In the genomic region with DNA sequence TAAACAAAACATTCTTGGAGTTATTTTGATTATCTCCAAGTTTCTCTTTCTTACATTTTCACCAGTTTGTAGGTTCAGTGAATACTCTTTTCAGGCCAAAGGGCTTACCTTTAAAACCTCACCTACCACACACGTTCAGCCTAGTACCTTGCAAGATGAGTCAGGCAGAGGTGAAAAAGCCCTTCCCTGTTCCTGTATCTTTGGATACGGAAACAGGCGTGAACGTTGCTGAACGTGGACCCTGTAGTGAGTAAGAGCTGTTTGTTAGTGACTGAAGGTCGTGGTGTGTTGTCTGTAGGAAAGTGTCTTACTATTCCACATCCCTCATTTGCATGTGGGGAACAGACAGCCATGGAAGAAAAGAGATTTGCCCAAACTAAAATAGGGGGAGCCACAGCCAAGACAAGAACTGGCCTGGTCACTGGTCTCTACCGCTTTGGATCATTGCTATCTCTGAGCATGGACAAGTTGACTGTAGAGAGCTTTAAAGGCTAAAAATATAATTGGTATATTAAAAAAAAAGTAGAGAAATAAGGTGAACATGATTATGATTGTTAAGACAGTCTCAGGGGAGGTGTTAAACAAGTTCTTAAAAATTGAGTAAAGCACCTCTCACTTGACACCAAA, we compare ENCODE assay signal across 13 cellular contexts. TPM values are rescaled to one million over a fixed set of nuclear protein-coding genes. Genes with fewer than 3 reads are reported as not detected.
DNase-seq lines count a peak whose midpoint lies in the region; ATAC-seq, FAIRE-seq and TF ChIP-seq lines count a peak whose summit lies in the region.
"Had no signal": no experiment of that assay in that cellular context is flagged by ENCODE, and none has a peak within 500 bp of the region (broad histone marks: within the 10 kb centered on the region; RNA-seq: fewer than 3 reads in every experiment).

No MANE protein-coding gene starts in this region.

- H3K36me3 ChIP-seq in BLaER1 (peaks cover 56% of the 10 kb centered on the region), endothelial cell of umbilical vein (ENCODE audit: control insufficient read depth in 2 of 2, extremely low read depth in 1 of 2, insufficient read depth in 2 of 2, low read length in 2 of 2) (peaks cover 5 to 10% of the 10 kb centered on the region in 2 experiments)

- H3K9me3 Mint-ChIP-seq in nephron, result no peaks in the 10 kb centered on the region

- H3K4me2 ChIP-seq in BLaER1, result peak overlapping the region; percentile 94
- H3K4me2 ChIP-seq in endothelial cell of umbilical vein (ENCODE audit: insufficient read depth, low read length), result peak overlapping the region; percentile 80

- intact Hi-C loops in endothelial cell of umbilical vein (cut with micrococcal nuclease), result loop anchor here (2.0 to 10.0 kb wide), 4 partner anchors 18 to 508 kb away; a partner anchor contains a TSS

- no peaks in the 10 kb centered on the region for H3K9me1 ChIP-seq in endothelial cell of umbilical vein (replicated peaks; ENCODE audit: control insufficient read depth, extremely low read depth, insufficient read depth, low read length)

- peaks cover 27% of the 10 kb centered on the region for H3K36me3 Mint-ChIP-seq in nephron (ENCODE audit: low read depth)

- H3K27ac ChIP-seq in BLaER1 (no peak overlapping the region), endothelial cell of umbilical vein (ENCODE audit: insufficient read depth, low read depth, low read length) (peak overlapping the region; percentile 94)

- TF ChIP-seq CTCF in NB4 (IDR thresholded peaks at IDR 0.05; ENCODE audit: low read depth, low read length) (no peak), endothelial cell of umbilical vein (IDR thresholded peaks at IDR 0.05; ENCODE audit: extremely low read depth in 1 of 2, insufficient read depth in 1 of 2, low read depth in 1 of 2, low read length in 2 of 2) (no peak), nephron (IDR thresholded peaks at IDR 0.05; ENCODE audit: unreplicated experiment in 3 of 3) (no peak)

- no peak overlapping the region for H3K9ac ChIP-seq in BLaER1
- H3K9ac ChIP-seq in endothelial cell of umbilical vein (replicated peaks; ENCODE audit: extremely low read depth, insufficient read depth, low read length), result peak overlapping the region; percentile 51

- no TSS peak for BruUV-seq in endothelial cell of umbilical vein (replicated peaks; lab: Mats Ljungman, UMichigan)

- no peak overlapping the region for H2AFZ ChIP-seq in endothelial cell of umbilical vein (ENCODE audit: low read depth, low read length)

- no peak for DNase-seq in NB4 (ENCODE audit: low read depth)
- peak; percentile 42 for DNase-seq in endothelial cell of umbilical vein (ENCODE audit: low read depth, low spot score)
- no peak for DNase-seq in SK-N-DZ (ENCODE audit: low spot score)
- no peak for DNase-seq in AG08396 (ENCODE audit: low spot score)
- DNase-seq: activated CD4-positive, CD25-positive, alpha-beta regulatory T cell; activated gamma-delta T cell treated with Interleukin-2 at 50 U/mL for 16 hours; cortex of kidney; KG1 had no signal

- TF ChIP-seq POLR2A in NB4 (IDR thresholded peaks at IDR 0.05; ENCODE audit: extremely low read depth, insufficient read length), result no peak
- TF ChIP-seq POLR2A in endothelial cell of umbilical vein (IDR thresholded peaks at IDR 0.05; ENCODE audit: low read depth, low read length), result no peak

- H3K27me3 Mint-ChIP-seq in nephron (ENCODE audit: low read depth), result peaks cover 4% of the 10 kb centered on the region

- peak overlapping the region; percentile 7 to 89 (median 12) for H3K4me3 Mint-ChIP-seq in nephron

- H3K9me3 ChIP-seq in BLaER1 (no peaks in the 10 kb centered on the region), endothelial cell of umbilical vein (replicated peaks; ENCODE audit: control insufficient read depth, insufficient read depth, low read length) (no peaks in the 10 kb centered on the region)

- peaks cover 49% of the 10 kb centered on the region for H3K4me1 ChIP-seq in BLaER1
- peaks cover 46% of the 10 kb centered on the region for H3K4me1 ChIP-seq in endothelial cell of umbilical vein (ENCODE audit: control insufficient read depth, extremely low read depth, insufficient read depth, low read length)

- dilution Hi-C loops in endothelial cell of umbilical vein (cut with MboI; ENCODE audit: extremely low pct_ligation_motif_present, low sequenced_read_pairs), result no loop called here

- no peak for ATAC-seq in HG03521 (IDR thresholded peaks at IDR 0.05; ENCODE audit: unreplicated experiment)
- no peak for ATAC-seq in HG03571 (IDR thresholded peaks at IDR 0.05; ENCODE audit: unreplicated experiment)

- H4K20me1 ChIP-seq in BLaER1 (peaks cover 81% of the 10 kb centered on the region), endothelial cell of umbilical vein (replicated peaks; ENCODE audit: control insufficient read depth, extremely low read depth, insufficient read depth, low read length) (peaks cover 9% of the 10 kb centered on the region)

- POLR2A ChIA-PET in endothelial cell of umbilical vein (lab: Charles Lee), result no interaction called here

- no peak for FAIRE-seq in endothelial cell of umbilical vein (lab: Jason Lieb, UNC)
- FAIRE-seq: H1 had no signal

- peaks cover 80% of the 10 kb centered on the region for H3K79me2 ChIP-seq in endothelial cell of umbilical vein (ENCODE audit: control insufficient read depth, insufficient read depth, low read length)

- peaks cover 26% of the 10 kb centered on the region for H3K4me1 Mint-ChIP-seq in nephron

- H3K27me3 ChIP-seq in BLaER1 (no peaks in the 10 kb centered on the region), endothelial cell of umbilical vein (ENCODE audit: control insufficient read depth in 2 of 2, insufficient read depth in 2 of 2, low read length in 2 of 2) (no peaks in the 10 kb centered on the region)

- CTCF ChIA-PET in endothelial cell of umbilical vein (lab: Charles Lee), result interaction anchor here (0.6 to 2.1 kb wide), 13 partner anchors 9 to 391 kb away, joined by 3 to 13 read pairs (median 3); no protein-coding TSS in a partner anchor

- H3K4me3 ChIP-seq in BLaER1 (no peak overlapping the region), NB4 (ENCODE audit: low read depth, low read length) (peak overlapping the region; percentile 17), endothelial cell of umbilical vein (replicated peaks in 1 of 3; ENCODE audit: insufficient read depth in 1 of 3, low read depth in 1 of 3, low read length in 3 of 3) (peak overlapping the region in 1 of 3 experiments; percentile 7)

- H3K27ac Mint-ChIP-seq in nephron, result no peak overlapping the region

TF ChIP-seq in endothelial cell of umbilical vein, 7 proteins besides CTCF, POLR2A, EP300 and RAD21:
- TF ChIP-seq, protein P1, sequence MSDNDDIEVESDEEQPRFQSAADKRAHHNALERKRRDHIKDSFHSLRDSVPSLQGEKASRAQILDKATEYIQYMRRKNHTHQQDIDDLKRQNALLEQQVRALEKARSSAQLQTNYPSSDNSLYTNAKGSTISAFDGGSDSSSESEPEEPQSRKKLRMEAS (IDR thresholded peaks at IDR 0.05; ENCODE audit: insufficient read depth, insufficient read length), result no peak
- TF ChIP-seq FOS (IDR thresholded peaks at IDR 0.05; ENCODE audit: borderline replicate concordance, insufficient read depth, low read length), result no peak
- no peak for TF ChIP-seq EZH2 (IDR thresholded peaks at IDR 0.05; ENCODE audit: borderline replicate concordance, low read depth, low read length, severe bottlenecking)
- no peak for TF ChIP-seq POLR2AphosphoS5 (IDR thresholded peaks at IDR 0.05; ENCODE audit: insufficient read depth, low read depth, low read length)
- TF ChIP-seq JUN (IDR thresholded peaks at IDR 0.05; ENCODE audit: borderline replicate concordance, insufficient read depth, insufficient read length, low read depth), result no peak
- no peak for TF ChIP-seq MYC (IDR thresholded peaks at IDR 0.05; ENCODE audit: low read depth, low read length)
- no peak for TF ChIP-seq GATA2 (IDR thresholded peaks at IDR 0.05; ENCODE audit: insufficient read depth, insufficient read length, low read depth, low read length)
TF ChIP-seq in endothelial cell of umbilical vein: peak in this region for 0.

RNA-seq across cellular contexts. Expression of a gene that starts 3.5 kb away (rescaled TPM):
- total RNA-seq in endothelial cell of umbilical vein, result 24.3 and 24.6 TPM in 2 replicates
- 7.7 and 10.2 TPM in 2 replicates for polyA plus RNA-seq in endothelial cell of umbilical vein
- polyA plus RNA-seq in endothelial cell of umbilical vein (2011; cell fraction: cytosol; rRNA removed), result 13.5 and 14.1 TPM in 2 replicates
- 14.6 and 19.4 TPM in 2 replicates for polyA plus RNA-seq in endothelial cell of umbilical vein (2011; cell fraction: nucleus; rRNA removed)
- 19.1 and 22.9 TPM in 2 replicates for polyA plus RNA-seq in endothelial cell of umbilical vein (2012)
- polyA minus RNA-seq in endothelial cell of umbilical vein, result 14.5 and 15.0 TPM in 2 replicates
- polyA minus RNA-seq in endothelial cell of umbilical vein (2011; cell fraction: cytosol; rRNA and poly(A)+ RNA removed), result 23.1 TPM
- polyA minus RNA-seq in endothelial cell of umbilical vein (2011; cell fraction: nucleus; rRNA and poly(A)+ RNA removed), result 13.5 and 20.3 TPM in 2 replicates
- 32.5 and 40.2 TPM in 2 replicates for polyA plus RNA-seq in SK-N-DZ (2014; cell fraction: cytosol; rRNA removed)
- 19.9 and 22.5 TPM in 2 replicates for polyA plus RNA-seq in SK-N-DZ (2014; cell fraction: nucleus; rRNA removed)
